In genomic region chr9:93750045-93750444, GRCh38 we compare ENCODE assay signal across 7 cellular contexts.
"Had no signal": no experiment of that assay in that cellular context is flagged by ENCODE, and none has a peak within 500 bp of the region (broad histone marks: within the 10 kb centered on the region; RNA-seq: fewer than 3 reads in every experiment).

No MANE protein-coding gene starts in this region.

- H3K4me3 ChIP-seq: GM12878 had no signal

- FAIRE-seq: G401.6, GM12878, GM12891, GM12892, GM18507 had no signal

- ATAC-seq: GM12878 had no signal

- DNase-seq: GDM1, GF-D8 had no signal
